In genomic region chr18:59613903-59614302, GRCh38 we compare ENCODE assay signal across 32 cellular contexts.
"Had no signal": no experiment of that assay in that cellular context is flagged by ENCODE, and none has a peak within 500 bp of the region (broad histone marks: within the 10 kb centered on the region; RNA-seq: fewer than 3 reads in every experiment).

No MANE protein-coding gene starts in this region.

- FAIRE-seq: astrocyte, bronchial epithelial cell had no signal

- H3K4me1 ChIP-seq: ascending aorta, breast epithelium had no signal

- H3K27me3 ChIP-seq: adrenal gland, ascending aorta, body of pancreas, brain microvascular endothelial cell had no signal

- H3K27ac ChIP-seq: adrenal gland, ascending aorta, body of pancreas, brain microvascular endothelial cell, breast epithelium, cardiac muscle cell had no signal

- H3K36me3 ChIP-seq: adrenal gland, ascending aorta, brain microvascular endothelial cell, breast epithelium, cardiac muscle cell had no signal

- DNase-seq: activated effector memory CD4-positive, alpha-beta T cell treated with anti-CD3 and anti-CD28 coated beads, Interleukin-2, amount 50 U/mL, for 16 hours; activated effector memory CD4-positive, alpha-beta T cell treated with Interleukin-2 at 50 U/mL for 16 hours; activated gamma-delta T cell; activated gamma-delta T cell treated with Interleukin-2 at 50 U/mL for 16 hours; activated naive CD4-positive, alpha-beta T cell; activated naive CD4-positive, alpha-beta T cell treated with anti-CD3 and anti-CD28 coated beads for 36 hours; activated naive CD4-positive, alpha-beta T cell treated with anti-CD3 and anti-CD28 coated beads, Interleukin-2, amount 10 ng/mL, durations not matched to agents 7 days and 5 days; activated naive CD4-positive, alpha-beta T cell treated with anti-CD3 and anti-CD28 coated beads, Interleukin-2, amount 50 U/mL, for 16 hours; activated naive CD4-positive, alpha-beta T cell treated with Interleukin-2 at 50 U/mL for 16 hours; activated naive CD8-positive, alpha-beta T cell treated with anti-CD3 and anti-CD28 coated beads for 36 hours; activated naive CD8-positive, alpha-beta T cell treated with anti-CD3 and anti-CD28 coated beads, Interleukin-2, amount 10 ng/mL, durations not matched to agents 7 days and 5 days; activated naive CD8-positive, alpha-beta T cell treated with anti-CD3 and anti-CD28 coated beads, Interleukin-2, amount 50 U/mL, for 24 hours; activated T-cell treated with anti-CD3 and anti-CD28 coated beads, Interleukin-2, amount 50 U/mL, for 1 hour; activated T-cell treated with anti-CD3 and anti-CD28 coated beads, Interleukin-2, amount 50 U/mL, for 24 hours; activated T-cell treated with anti-CD3 and anti-CD28 coated beads, Interleukin-2, amount 50 U/mL, for 4 hours; activated T-cell treated with anti-CD3 and anti-CD28 coated beads, Interleukin-2, amount 50 U/mL, for 48 hours; activated T-cell treated with anti-CD3 and anti-CD28 coated beads, Interleukin-2, amount 50 U/mL, for 72 hours; adrenal gland; amniotic stem cell; amygdala; anterior cingulate cortex; aorta; body of pancreas; brain microvascular endothelial cell; caudate nucleus; central memory CD4-positive, alpha-beta T cell; cerebellar nuclear complex had no signal

- H3K4me3 ChIP-seq: adrenal gland, ascending aorta, body of pancreas, breast epithelium, cardiac muscle cell had no signal

- H3K9me3 ChIP-seq: adrenal gland, ascending aorta, body of pancreas, breast epithelium had no signal
